ENCODE assay signal across 15 cellular contexts in the genomic region with DNA sequence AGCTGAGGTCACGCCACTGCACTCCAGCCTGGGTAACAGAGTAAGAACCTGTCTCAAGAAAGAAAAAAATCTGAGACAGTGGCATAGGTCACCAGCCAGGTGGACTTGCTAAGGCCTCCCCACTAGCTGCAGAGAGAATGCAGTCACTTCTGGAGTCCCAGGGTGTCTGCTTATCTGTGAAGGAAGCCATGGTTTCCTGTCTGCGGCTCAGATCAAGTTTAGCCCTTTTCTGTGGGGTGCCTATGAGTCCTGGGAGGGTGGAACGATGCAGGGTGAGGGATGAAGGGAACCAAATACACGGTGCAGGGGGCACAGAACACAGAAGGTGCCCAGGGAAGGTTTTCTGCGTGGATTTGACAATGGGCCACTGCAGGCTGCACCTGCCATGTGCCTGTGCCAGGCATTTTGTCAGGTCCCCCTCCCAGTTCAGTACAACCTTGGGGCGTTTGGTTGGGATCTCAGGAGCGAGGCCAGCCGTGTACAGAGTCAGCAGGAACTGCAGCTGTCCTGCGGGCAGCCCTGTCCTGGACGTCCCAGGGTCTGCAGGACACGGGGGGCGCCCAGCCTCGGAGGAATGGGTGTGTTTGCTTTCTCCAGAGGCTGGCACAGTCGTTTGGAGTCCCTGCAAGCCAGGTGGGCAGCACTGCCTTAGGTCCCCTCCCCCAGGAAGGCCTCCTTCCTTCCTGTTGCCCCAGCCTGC. TPM values are rescaled to one million over a fixed set of nuclear protein-coding genes. Genes with fewer than 3 reads are reported as not detected.
DNase-seq lines count a peak whose midpoint lies in the region; ATAC-seq, FAIRE-seq and TF ChIP-seq lines count a peak whose summit lies in the region.
"Had no signal": no experiment of that assay in that cellular context is flagged by ENCODE, and none has a peak within 500 bp of the region (broad histone marks: within the 10 kb centered on the region; RNA-seq: fewer than 3 reads in every experiment).

No MANE protein-coding gene starts in this region.

- TF ChIP-seq POLR2A in heart left ventricle (IDR thresholded peaks at IDR 0.05) (no peak), K562 (conservative IDR thresholded peaks at IDR 0.05) (no peak)

- no peak overlapping the region for H3K4me3 ChIP-seq in heart left ventricle
- H3K4me3 ChIP-seq in K562, result no peak overlapping the region
- H3K4me3 ChIP-seq: heart right ventricle, ovary, testis had no signal

- peaks cover 5% of the 10 kb centered on the region for H3K36me3 Mint-ChIP-seq in stimulated activated memory B cell treated with anti-CD40 and anti-IgM and Interleukin-4, amounts not matched to agents 10 μg/mL and 1 μg/mL and 100 μg/mL, for 72 hours

- no peak for TF ChIP-seq EP300 in K562 (IDR thresholded peaks at IDR 0.05; ENCODE audit: low read length)

- no peak overlapping the region for H3K27ac Mint-ChIP-seq in stimulated activated memory B cell treated with anti-CD40 and anti-IgM and Interleukin-4, amounts not matched to agents 10 μg/mL and 1 μg/mL and 100 μg/mL, for 72 hours

- DNase-seq in Right ventricle myocardium inferior (ENCODE audit: missing footprints), result peak; percentile 51
- no peak for DNase-seq in heart left ventricle
- peak; percentile 6 for DNase-seq in T-helper 22 cell (ENCODE audit: low read depth)
- DNase-seq in K562 (ENCODE audit: extremely low read depth in 1 of 4, low spot score in 3 of 4), result no peak
- DNase-seq: amygdala, heart right ventricle, NCI-H1930, ovary, testis had no signal

- intact Hi-C loops in Right ventricle myocardium inferior (cut with DNase I), result no loop called here
- intact Hi-C loops in heart left ventricle (cut with DNase I), result no loop called here
- intact Hi-C loops in K562 (cut with micrococcal nuclease), result no loop called here

- no peak for FAIRE-seq in K562 (lab: Jason Lieb, UNC)
- FAIRE-seq: HepG2 had no signal

- TF ChIP-seq CTCF in heart left ventricle (IDR thresholded peaks at IDR 0.05) (no peak), K562 (IDR thresholded peaks at IDR 0.05 in 2 of 3, conservative IDR thresholded peaks at IDR 0.05 in 1 of 3; ENCODE audit: insufficient read depth in 2 of 3, low read depth in 1 of 3, low read length in 3 of 3) (no peak)

- H3K9ac ChIP-seq in K562 (ENCODE audit: insufficient read depth in 1 of 2, low read depth in 2 of 2, low read length in 2 of 2), result no peak overlapping the region

- peaks cover 0 to 6% (median 0%) of the 10 kb centered on the region in 12 donors for H3K4me1 ChIP-seq in heart left ventricle
- H3K4me1 ChIP-seq in K562 (replicated peaks in 1 of 2; ENCODE audit: control insufficient read depth in 2 of 2, insufficient read depth in 2 of 2, low read length in 2 of 2), result peaks cover 0 to 16% of the 10 kb centered on the region in 2 experiments; a peak in 2 of 5 replicates
- H3K4me1 ChIP-seq: testis had no signal

- no peak overlapping the region for H3K4me2 ChIP-seq in K562 (ENCODE audit: insufficient read depth, low read length)

- no peaks in the 10 kb centered on the region for H3K9me1 ChIP-seq in K562 (ENCODE audit: control insufficient read depth, insufficient read depth, low read length)

- H3K36me3 ChIP-seq in heart left ventricle (no peaks in the 10 kb centered on the region), K562 (ENCODE audit: control insufficient read depth, insufficient read depth, low read length) (no peaks in the 10 kb centered on the region)
- H3K36me3 ChIP-seq: heart right ventricle, ovary had no signal

- H3K27me3 ChIP-seq in heart left ventricle (peaks cover 0 to 28% (median 3%) of the 10 kb centered on the region in 9 donors), K562 (ENCODE audit: control insufficient read depth in 2 of 2, insufficient read depth in 2 of 2, low read length in 2 of 2) (peaks cover 35 to 61% of the 10 kb centered on the region in 2 experiments)
- H3K27me3 ChIP-seq: ovary, testis had no signal

- H4K20me1 ChIP-seq in K562 (replicated peaks; ENCODE audit: control insufficient read depth, insufficient read depth, low read length), result peaks cover 5% of the 10 kb centered on the region

- CTCF ChIA-PET in K562 (lab: Yijun Ruan, JAX; ENCODE audit: low intra/inter-chr PET ratio), result interaction anchor here (0.6 to 1.1 kb wide), 3 partner anchors 27 to 304 kb away, joined by 4 to 9 read pairs (median 5); no protein-coding TSS in a partner anchor

- H3K9me3 Mint-ChIP-seq in stimulated activated memory B cell treated with anti-CD40 and anti-IgM and Interleukin-4, amounts not matched to agents 10 μg/mL and 1 μg/mL and 100 μg/mL, for 72 hours, result peaks cover 3% of the 10 kb centered on the region

- no peak for ATAC-seq in Right ventricle myocardium inferior
- no peak for ATAC-seq in heart left ventricle
- 0 out of 3 replicates have a peak, but pooled peaks have one; percentile 11 for ATAC-seq in K562
- peak; percentile 41 for ATAC-seq in stimulated activated memory B cell treated with anti-CD40 and anti-IgM and Interleukin-4, amounts not matched to agents 10 μg/mL and 1 μg/mL and 100 μg/mL, for 72 hours
- ATAC-seq in HG02852 (IDR thresholded peaks at IDR 0.05; ENCODE audit: unreplicated experiment), result no peak
- no peak for ATAC-seq in HG02938 (IDR thresholded peaks at IDR 0.05; ENCODE audit: unreplicated experiment)
- no peak for ATAC-seq in GM19035 (IDR thresholded peaks at IDR 0.05; ENCODE audit: unreplicated experiment)
- ATAC-seq: heart right ventricle, HepG2 had no signal

- no peak for TF ChIP-seq RAD21 in K562 (CRISPR knock-in tag; conservative IDR thresholded peaks at IDR 0.05 in 1 of 2, IDR thresholded peaks at IDR 0.05 in 1 of 2)

- WGBS in heart left ventricle, 4 donors, result 53 to 69% (median 58%) methylated on average over 9 to 14 of the region's 14 CpGs
- 0% methylated on average over 14 of the region's 14 CpGs for WGBS in K562 (ENCODE audit: insufficient coverage, low coverage, missing lambda C conversion rate)

- H2AFZ ChIP-seq in K562 (ENCODE audit: low read depth, low read length), result no peak overlapping the region

- no peaks in the 10 kb centered on the region for H3K79me2 ChIP-seq in K562 (ENCODE audit: control insufficient read depth, insufficient read depth, low read length)

- no peak overlapping the region for H3K27ac ChIP-seq in heart left ventricle
- no peak overlapping the region for H3K27ac ChIP-seq in K562 (ENCODE audit: extremely low read depth, low read depth, low read length)
- H3K27ac ChIP-seq: heart right ventricle, ovary, testis, VCaP had no signal

- peaks cover 14% of the 10 kb centered on the region for H3K4me1 Mint-ChIP-seq in stimulated activated memory B cell treated with anti-CD40 and anti-IgM and Interleukin-4, amounts not matched to agents 10 μg/mL and 1 μg/mL and 100 μg/mL, for 72 hours

- POLR2A ChIA-PET in K562 (lab: Yijun Ruan, JAX), result interaction anchor here (1.8 kb wide), 1 partner anchor 89 kb away, joined by 5 read pairs; no protein-coding TSS in a partner anchor

- H3K27me3 Mint-ChIP-seq in stimulated activated memory B cell treated with anti-CD40 and anti-IgM and Interleukin-4, amounts not matched to agents 10 μg/mL and 1 μg/mL and 100 μg/mL, for 72 hours, result peaks cover 52% of the 10 kb centered on the region

- no peak overlapping the region for H3K4me3 Mint-ChIP-seq in stimulated activated memory B cell treated with anti-CD40 and anti-IgM and Interleukin-4, amounts not matched to agents 10 μg/mL and 1 μg/mL and 100 μg/mL, for 72 hours

- in situ Hi-C loops in K562 (cut with MboI), result loop anchor here (10.0 kb wide), 1 partner anchor 412 kb away; no protein-coding TSS in a partner anchor

- no TSS peak for BruUV-seq in K562 (replicated peaks; lab: Mats Ljungman, UMichigan)

- H3K9me3 ChIP-seq in heart left ventricle, result no peaks in the 10 kb centered on the region
- no peaks in the 10 kb centered on the region for H3K9me3 ChIP-seq in K562 (replicated peaks; ENCODE audit: control insufficient read depth, insufficient read depth, low read depth, low read length)
- H3K9me3 ChIP-seq: heart right ventricle, ovary, testis had no signal

RNA-seq across cellular contexts. Expression of a gene that starts 41.8 kb away (rescaled TPM):
- 13.6 TPM for total RNA-seq in Right ventricle myocardium inferior
- 10 to 100 TPM in 2 of 9 donors, 1 to 10 TPM in 7; 3.7 to 13.7 (median 8.7) TPM for total RNA-seq in heart left ventricle
- 1 to 10 TPM; 1.5 to 3.7 TPM for polyA plus RNA-seq in heart left ventricle
- total RNA-seq in K562 (2011; cell fraction: chromatin; rRNA removed; ENCODE audit: low replicate concordance), result 9.2 and 21.1 TPM in 2 replicates
- 12.4 and 14.0 TPM in 2 replicates for total RNA-seq in K562 (2011; cell fraction: nucleolus; rRNA removed)
- 9.8 and 10.8 TPM in 2 replicates for total RNA-seq in K562 (2011; cell fraction: nucleoplasm; rRNA removed)
- total RNA-seq in K562 (2014; rRNA removed), result 14.2 and 16.6 TPM in 2 replicates
- total RNA-seq in K562 (2014; rRNA removed; fragmentation: Illumina TruSeq; extraction: Trizol), result 5.8 and 7.0 TPM in 2 replicates
- total RNA-seq in K562 (2015; rRNA removed; fragmentation: Illumina TruSeq; extraction: Trizol), result 9.8 and 11.5 TPM in 2 replicates
- total RNA-seq in K562 (2021), result 12.0 and 12.3 TPM in 2 replicates
- 6.2 and 10.5 TPM in 2 replicates for polyA plus RNA-seq in K562 (2011; rRNA removed)
- 5.7 and 10.3 TPM in 2 replicates for polyA plus RNA-seq in K562 (2011; cell fraction: cytosol; rRNA removed)
- polyA plus RNA-seq in K562 (2011; cell fraction: nucleus; rRNA removed), result 8.2 and 16.3 TPM in 2 replicates
- 8.3 and 12.2 TPM in 2 replicates for polyA plus RNA-seq in K562 (2012)
- polyA plus RNA-seq in K562 (2014; fragmentation: Illumina TruSeq; extraction: Trizol), result 8.1 and 8.9 TPM in 2 replicates
- under 1 TPM; 0.62 to 0.66 TPM for polyA plus RNA-seq in K562 (2014; fragmentation: Nextera tagmentation; extraction: Ambion mirVana)
- polyA plus RNA-seq in K562 (2014; rRNA removed), result 7.9 TPM in 2 replicates
- 13.4 and 22.4 TPM in 2 replicates for polyA minus RNA-seq in K562 (2011; rRNA and poly(A)+ RNA removed)
- 5.8 and 12.3 TPM in 2 replicates for polyA minus RNA-seq in K562 (2011; cell fraction: cytosol; rRNA and poly(A)+ RNA removed)
- polyA minus RNA-seq in K562 (2011; cell fraction: nucleus; rRNA and poly(A)+ RNA removed), result 9.4 and 11.8 TPM in 2 replicates

Comparison
In these comparisons a context has a peak if more than half of its experiments do, and no peak if none do; other contexts are left out.
1. DNase-seq: peak in Right ventricle myocardium inferior (single experiment) and T-helper 22 cell (single experiment); none in heart left ventricle (0 of 5) and K562 (0 of 4).
2. ATAC-seq: peak in K562 (single experiment) and stimulated activated memory B cell treated with anti-CD40 and anti-IgM and Interleukin-4, amounts not matched to agents 10 μg/mL and 1 μg/mL and 100 μg/mL, for 72 hours (single experiment); none in Right ventricle myocardium inferior (single experiment), heart left ventricle (0 of 4), HG02852 (single experiment), HG02938 (single experiment) and GM19035 (single experiment).